Comparison of ENCODE assay signal across 28 cellular contexts in genomic region chr4:139209470-139210063, GRCh38. TPM values are rescaled to one million over a fixed set of nuclear protein-coding genes. Genes with fewer than 3 reads are reported as not detected.
A peak's percentile ranks its signal among the peaks of the same experiment; 100 is the strongest.
DNase-seq lines count a peak whose midpoint lies in the region; ATAC-seq and TF ChIP-seq lines count a peak whose summit lies in the region.
"Had no signal": no experiment of that assay in that cellular context is flagged by ENCODE, and none has a peak within 500 bp of the region (broad histone marks: within the 10 kb centered on the region; RNA-seq: fewer than 3 reads in every experiment).

No MANE protein-coding gene starts in this region.

- H3K9ac ChIP-seq in SK-N-SH (no peak overlapping the region), mesenchymal stem cell (ENCODE audit: low read length) (no peak overlapping the region)

- no peaks in the 10 kb centered on the region for H3K79me2 ChIP-seq in SK-N-SH (ENCODE audit: insufficient read depth)

- H3K4ac ChIP-seq in mesenchymal stem cell (ENCODE audit: low read depth in 1 of 2, low read length in 2 of 2) = no peak overlapping the region

- H2BK5ac ChIP-seq in mesenchymal stem cell (ENCODE audit: low read depth, low read length, poor library complexity, severe bottlenecking) = no peak overlapping the region

- no peak overlapping the region for H3K14ac ChIP-seq in mesenchymal stem cell (ENCODE audit: low read length in 2 of 2)

- H3K79me1 ChIP-seq in mesenchymal stem cell (replicated peaks; ENCODE audit: low read length, poor library complexity, severe bottlenecking) = no peaks in the 10 kb centered on the region

- H4K20me1 ChIP-seq in SK-N-SH (ENCODE audit: insufficient read depth) = no peaks in the 10 kb centered on the region

- no peak overlapping the region for H2BK120ac ChIP-seq in mesenchymal stem cell (ENCODE audit: low read depth, low read length)

- H2AFZ ChIP-seq in SK-N-SH (ENCODE audit: low read depth) (no peak overlapping the region), mesenchymal stem cell (ENCODE audit: low read depth, low read length) (no peak overlapping the region)

- H3K18ac ChIP-seq in mesenchymal stem cell (ENCODE audit: low read depth in 1 of 2, low read length in 2 of 2) = no peak overlapping the region

- no peak overlapping the region for H3K4me3 ChIP-seq in SK-N-SH (ENCODE audit: low read depth in 2 of 2, low read length in 1 of 2)
- H3K4me3 ChIP-seq in HL-60 (replicated peaks; ENCODE audit: insufficient read depth, low read length) = no peak overlapping the region
- H3K4me3 ChIP-seq in spleen = no peak overlapping the region
- no peak overlapping the region for H3K4me3 ChIP-seq in mesenchymal stem cell (ENCODE audit: insufficient read depth in 1 of 2, low read depth in 1 of 2, low read length in 2 of 2)
- H3K4me3 ChIP-seq: SK-N-MC, upper lobe of left lung had no signal

- TF ChIP-seq CTCF in SK-N-SH (IDR thresholded peaks at IDR 0.05) = no peak
- no peak for TF ChIP-seq CTCF in HL-60 (IDR thresholded peaks at IDR 0.05; ENCODE audit: insufficient read depth, low read length)
- no peak for TF ChIP-seq CTCF in spleen (IDR thresholded peaks at IDR 0.05 in 8 of 11, conservative IDR thresholded peaks at IDR 0.05 in 3 of 11)

- POLR2A ChIA-PET in SK-N-SH (lab: Yijun Ruan, JAX) = no interaction called here

- H3K23ac ChIP-seq in mesenchymal stem cell (ENCODE audit: low read length in 2 of 2) = no peak overlapping the region

- no peak overlapping the region for H4K91ac ChIP-seq in mesenchymal stem cell (ENCODE audit: low read length)

- H3K4me2 ChIP-seq in SK-N-SH (no peak overlapping the region), mesenchymal stem cell (ENCODE audit: low read length, poor library complexity, severe bottlenecking) (no peak overlapping the region)

- H3K4me1 ChIP-seq in SK-N-SH (ENCODE audit: control insufficient read depth in 1 of 2, insufficient read depth in 2 of 2, low read depth in 1 of 2, low read length in 1 of 2) = peaks cover 0 to 8% of the 10 kb centered on the region in 2 experiments; a peak in 2 of 4 replicates
- H3K4me1 ChIP-seq in spleen = peaks cover 8 to 60% (median 29%) of the 10 kb centered on the region in 6 donors
- no peaks in the 10 kb centered on the region for H3K4me1 ChIP-seq in mesenchymal stem cell (ENCODE audit: control insufficient read depth, insufficient read depth, low read depth, low read length)

- CTCF ChIA-PET in SK-N-SH (lab: Yijun Ruan, JAX) = interaction anchor here (1.3 kb wide), 1 partner anchor 86 kb away, joined by 4 read pairs; no protein-coding TSS in a partner anchor

- no peak overlapping the region for H2AK5ac ChIP-seq in mesenchymal stem cell (ENCODE audit: low read length, severe bottlenecking)

- intact Hi-C loops in spleen (cut with DNase I; ENCODE audit: low total_unique reads) = no loop called here

- no peaks in the 10 kb centered on the region for H3F3A ChIP-seq in SK-N-SH (replicated peaks; ENCODE audit: insufficient read depth)

- no peak for TF ChIP-seq RAD21 in SK-N-SH (IDR thresholded peaks at IDR 0.05; ENCODE audit: low read length)

- ATAC-seq in SK-N-SH treated with all-trans-retinoic acid at 6 μM for 48 hours (no peak), GM21619 (IDR thresholded peaks at IDR 0.05; ENCODE audit: unreplicated experiment) (peak; percentile 31)
- ATAC-seq: activated CD4-positive, CD25-positive, alpha-beta regulatory T cell treated with anti-CD3 and anti-CD28 coated beads, Interleukin-2, amount 50 U/mL, for 24 hours; effector memory CD8-positive, alpha-beta T cell; left colon; PC-3 had no signal

- no peak for TF ChIP-seq POLR2A in spleen (IDR thresholded peaks at IDR 0.05)

- H3K36me3 ChIP-seq in SK-N-SH (replicated peaks in 1 of 2; ENCODE audit: control insufficient read depth in 1 of 2, insufficient read depth in 2 of 2, low read length in 1 of 2) (no peaks in the 10 kb centered on the region), spleen (no peaks in the 10 kb centered on the region), mesenchymal stem cell (ENCODE audit: control insufficient read depth in 1 of 2, insufficient read depth in 2 of 2, low read depth in 1 of 2, low read length in 2 of 2) (no peaks in the 10 kb centered on the region)
- H3K36me3 ChIP-seq: upper lobe of left lung had no signal

- no peak for TF ChIP-seq EP300 in SK-N-SH (IDR thresholded peaks at IDR 0.05; ENCODE audit: borderline replicate concordance in 1 of 2, low read depth in 1 of 2, low read length in 1 of 2)

- no peak overlapping the region for H4K8ac ChIP-seq in mesenchymal stem cell (ENCODE audit: low read length)

- H3K27me3 ChIP-seq in SK-N-SH (ENCODE audit: insufficient read depth) = no peaks in the 10 kb centered on the region
- no peaks in the 10 kb centered on the region for H3K27me3 ChIP-seq in HL-60 (ENCODE audit: insufficient read depth, poor library complexity, severe bottlenecking)
- H3K27me3 ChIP-seq in spleen (replicated peaks in 1 of 7) = no peaks in the 10 kb centered on the region
- H3K27me3 ChIP-seq in mesenchymal stem cell (ENCODE audit: control insufficient read depth in 1 of 2, insufficient read depth in 1 of 2, low read length in 2 of 2) = no peaks in the 10 kb centered on the region
- H3K27me3 ChIP-seq: upper lobe of left lung had no signal

- no peak overlapping the region for H2BK12ac ChIP-seq in mesenchymal stem cell (ENCODE audit: low read length in 2 of 2)

- H3K27ac ChIP-seq in SK-N-SH (ENCODE audit: low read depth in 2 of 2, low read length in 1 of 2) (no peak overlapping the region), HL-60 (replicated peaks) (peak overlapping the region; percentile 94), spleen (peak overlapping the region in 5 of 8 donors; percentile 15 to 87 (median 86)), mesenchymal stem cell (ENCODE audit: low read length, poor library complexity, severe bottlenecking) (no peak overlapping the region)
- H3K27ac ChIP-seq: 22Rv1, SK-N-MC, upper lobe of left lung had no signal

- H2BK15ac ChIP-seq in mesenchymal stem cell (ENCODE audit: low read depth, poor library complexity, severe bottlenecking) = no peak overlapping the region

- H3K9me3 ChIP-seq in SK-N-SH = no peaks in the 10 kb centered on the region
- no peaks in the 10 kb centered on the region for H3K9me3 ChIP-seq in spleen
- H3K9me3 ChIP-seq in mesenchymal stem cell (ENCODE audit: control insufficient read depth, low read length) = no peaks in the 10 kb centered on the region
- H3K9me3 ChIP-seq: upper lobe of left lung had no signal

- no peaks in the 10 kb centered on the region for H3K9me2 ChIP-seq in SK-N-SH

- WGBS in SK-N-SH (ENCODE audit: low lambda C conversion rate) = 93% methylated on average over 3 of the region's 3 CpGs
- WGBS in spleen, 5 donors = 80 to 88% (median 87%) methylated on average over 3 of the region's 3 CpGs
- WGBS in mesenchymal stem cell = 100% methylated on average over 3 of the region's 3 CpGs

- DNase-seq in SK-N-SH = no peak
- no peak for DNase-seq in HL-60 (ENCODE audit: low read depth in 1 of 2, low spot score in 1 of 2)
- DNase-seq in spleen = no peak
- no peak for DNase-seq in mesenchymal stem cell
- DNase-seq in inferior parietal cortex (ENCODE audit: extremely low spot score) = no peak
- DNase-seq in NCI-H446 treated with DMSO at 0.1 percent for 48 hours (lab: John Stamatoyannopoulos, UW) = no peak
- DNase-seq: activated CD4-positive, alpha-beta T cell treated with anti-CD3 and anti-CD28 coated beads, Interleukin-2, amount 50 U/mL, for 48 hours; activated gamma-delta T cell treated with Interleukin-2 at 50 U/mL for 16 hours; activated T-cell treated with anti-CD3 and anti-CD28 coated beads, Interleukin-2, amount 50 U/mL, for 48 hours; caudate nucleus; CD4-positive, CD25-positive, alpha-beta regulatory T cell; effector memory CD8-positive, alpha-beta T cell; hypothalamus; left colon; NCI-H1105 treated with DMSO at 0.1 percent for 48 hours; NCI-H1930; NCI-H2171 treated with DMSO at 0.1 percent for 48 hours; NCI-H510A treated with DMSO at 0.1 percent for 48 hours; NK-92 treated with Interleukin-12 subunit alpha and Interleukin-12 subunit beta, amount 100 ng/mL, for 24 hours; PC-3; stimulated activated naive B cell treated with anti-CD40 and anti-IgM and Interleukin-4, amounts not matched to agents 10 μg/mL and 1 μg/mL and 100 μg/mL, for 72 hours; substantia nigra; upper lobe of left lung had no signal

TF ChIP-seq in SK-N-SH treated with all-trans-retinoic acid at 6 μM for 48 hours, 23 proteins besides CTCF, POLR2A, EP300 and RAD21 (continues in another document):
- TF ChIP-seq GLIS3 (CRISPR knock-in tag; IDR thresholded peaks at IDR 0.05) = no peak
- no peak for TF ChIP-seq ZNF70 (CRISPR knock-in tag; IDR thresholded peaks at IDR 0.05)
- no peak for TF ChIP-seq CREB5 (CRISPR knock-in tag; IDR thresholded peaks at IDR 0.05; ENCODE audit: low read depth)

TF ChIP-seq in SK-N-SH, 30 proteins besides CTCF, POLR2A, EP300 and RAD21 (continues in another document):
- no peak for TF ChIP-seq IRF3 (IDR thresholded peaks at IDR 0.05; ENCODE audit: low read depth, low read length)
- TF ChIP-seq YY1 (IDR thresholded peaks at IDR 0.05; ENCODE audit: low read depth) = no peak
- no peak for TF ChIP-seq NFIC (IDR thresholded peaks at IDR 0.05; ENCODE audit: borderline replicate concordance)
- TF ChIP-seq POLR2AphosphoS5 (IDR thresholded peaks at IDR 0.05; ENCODE audit: low read depth, low read length) = no peak
- TF ChIP-seq TEAD4 (IDR thresholded peaks at IDR 0.05; ENCODE audit: borderline replicate concordance, insufficient read depth) = no peak

RNA-seq across cellular contexts. Expression of gene ELF2, which starts 32.5 kb away (rescaled TPM):
- polyA plus RNA-seq in SK-N-SH (2012; rRNA removed) (14.0 and 19.1 TPM in 2 replicates), spleen (10 to 100 TPM; 13.0 to 14.7 (median 13.9) TPM)
- polyA plus RNA-seq in SK-N-SH (2012; cell fraction: cytosol; rRNA removed) = 16.8 and 17.6 TPM in 2 replicates
- polyA plus RNA-seq in SK-N-SH (2012; cell fraction: nucleus; rRNA removed) = 24.5 and 41.2 TPM in 2 replicates
- 10 to 100 TPM; 57.8 to 85.8 (median 69.1) TPM for total RNA-seq in spleen
- polyA plus RNA-seq in mesenchymal stem cell (2013, experiment 1 of 2) = 20.6 TPM
- 21.3 TPM for polyA plus RNA-seq in mesenchymal stem cell (2013, experiment 2 of 2)

Comparison
In these comparisons a context has a peak if more than half of its experiments do, and no peak if none do; other contexts are left out.
1. H3K27ac ChIP-seq: peak in HL-60 (single experiment) and spleen (5 of 8); none in SK-N-SH (0 of 2) and mesenchymal stem cell (single experiment).